In the genomic region with DNA sequence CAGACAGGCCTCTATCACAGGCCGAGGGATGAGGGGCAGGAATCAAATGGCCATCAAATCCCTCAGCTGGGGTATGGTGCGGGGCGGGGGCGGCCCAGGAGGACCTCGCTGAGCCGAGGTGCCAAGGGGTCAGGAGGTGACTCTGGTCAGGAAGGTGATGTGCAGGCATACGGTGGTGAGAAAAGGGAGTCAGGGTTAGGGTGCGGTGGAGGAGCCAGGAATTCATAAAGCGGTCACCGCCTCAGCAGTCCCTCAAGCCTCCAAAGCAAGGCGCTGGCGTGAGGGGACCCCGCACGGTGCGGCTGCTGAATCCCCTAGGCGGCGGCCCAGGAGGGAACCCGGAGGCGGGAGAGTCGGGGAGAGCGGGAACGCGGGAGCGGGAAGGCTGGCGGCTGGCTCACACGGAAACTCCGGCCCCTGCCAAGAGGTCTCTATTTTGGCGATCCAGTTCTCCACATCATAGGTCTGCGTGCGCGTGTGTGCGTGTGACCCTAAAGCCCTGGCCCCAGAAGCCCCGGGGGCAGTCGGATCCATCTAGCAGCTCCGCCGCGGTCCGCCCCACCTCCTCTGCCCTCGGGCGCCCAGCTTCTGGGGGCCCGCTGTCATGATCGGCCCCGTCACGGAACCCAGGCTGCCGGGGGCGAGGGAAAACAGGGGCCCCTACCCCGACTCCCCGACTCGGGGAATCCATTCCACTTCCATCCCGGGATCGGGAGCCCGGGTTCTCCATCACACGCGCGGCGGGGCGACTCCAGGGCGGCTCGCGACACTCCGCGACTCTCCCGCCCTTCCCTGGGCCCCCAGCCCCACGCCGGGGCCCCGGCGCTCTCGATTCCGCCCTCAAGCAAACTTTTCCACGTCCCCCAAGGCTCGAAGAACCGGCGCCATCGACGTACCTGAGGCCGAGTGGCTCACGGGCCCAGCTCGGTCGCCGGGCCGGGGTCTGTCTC, we compare ENCODE assay signal across 8 cellular contexts. TPM values are rescaled to one million over a fixed set of nuclear protein-coding genes. Genes with fewer than 3 reads are reported as not detected.
DNase-seq lines count a peak whose midpoint lies in the region; ATAC-seq and TF ChIP-seq lines count a peak whose summit lies in the region.

No MANE protein-coding gene starts in this region.

- WGBS in esophagus squamous epithelium, 2 donors: 0 to 25% methylated on average over 2 to 27 of the region's 81 CpGs
- WGBS in ovary, 3 donors: 37 to 53% (median 45%) methylated on average over 77 to 81 of the region's 81 CpGs

- 0 out of 2 replicates have a peak, but pooled peaks have one; percentile 0 for ATAC-seq in HCT116

- peak overlapping the region; percentile 77 for H3K9ac ChIP-seq in HCT116 (ENCODE audit: low read length)
- peak overlapping the region; percentile 77 for H3K9ac ChIP-seq in SK-N-MC (ENCODE audit: insufficient read length)

- no peak for TF ChIP-seq RAD21 in HCT116 (IDR thresholded peaks at IDR 0.05; ENCODE audit: low read depth)

- H3K27me3 ChIP-seq in HCT116 (ENCODE audit: insufficient read depth, low read length) (no peaks in the 10 kb centered on the region), esophagus squamous epithelium (no peaks in the 10 kb centered on the region), ovary (no peaks in the 10 kb centered on the region)

- H3K27ac ChIP-seq in HCT116 (ENCODE audit: low read depth, low read length): peak overlapping the region; percentile 90
- peak overlapping the region; percentile 67 for H3K27ac ChIP-seq in SK-N-MC
- peak overlapping the region; percentile 88 to 96 (median 94) for H3K27ac ChIP-seq in esophagus squamous epithelium
- H3K27ac ChIP-seq in ovary: peak overlapping the region; percentile 82 to 93

- H2AFZ ChIP-seq in HCT116 (ENCODE audit: low read depth, low read length, poor library complexity, severe bottlenecking): no peak overlapping the region

- CTCF ChIA-PET in HCT116 (lab: Charles Lee): no interaction called here

- BruUV-seq in HCT116 (replicated peaks; lab: Mats Ljungman, UMichigan): no TSS peak

- peak overlapping the region; percentile 89 for H3K4me2 ChIP-seq in HCT116 (ENCODE audit: low read length)

- in situ Hi-C loops in GM13977 (cut with MboI; ENCODE audit: low pct_unique_long_range_greater_than_20kb, low sequenced_read_pairs, unreplicated experiment): no loop called here

- no peaks in the 10 kb centered on the region for H4K20me1 ChIP-seq in HCT116 (ENCODE audit: insufficient read depth)

- intact Hi-C loops in HCT116 (cut with micrococcal nuclease) (loop anchor here (1.0 kb wide), 1 partner anchor 57 kb away; no protein-coding TSS in a partner anchor), esophagus squamous epithelium (cut with DNase I) (no loop called here), ovary (cut with DNase I) (loop anchor here in 1 of 4 donors (5.0 kb wide), 1 partner anchor 63 kb away; the partner anchor contains the start of gene RAB33A)

- peaks cover 46% of the 10 kb centered on the region for H3K79me2 ChIP-seq in HCT116 (ENCODE audit: insufficient read depth, low read length)

- no peak for TF ChIP-seq EP300 in ovary (IDR thresholded peaks at IDR 0.05)

- POLR2A ChIA-PET in HCT116 (lab: Charles Lee): interaction anchor here (1.0 kb wide), 1 partner anchor 21 kb away, joined by 4 read pairs; no protein-coding TSS in a partner anchor

- no peak for TF ChIP-seq CTCF in HCT116 (IDR thresholded peaks at IDR 0.05 in 2 of 3, conservative IDR thresholded peaks at IDR 0.05 in 1 of 3; ENCODE audit: borderline replicate concordance in 1 of 3, insufficient read depth in 1 of 3, low read depth in 2 of 3, low read length in 2 of 3)
- TF ChIP-seq CTCF in esophagus squamous epithelium (IDR thresholded peaks at IDR 0.05): no peak
- no peak for TF ChIP-seq CTCF in ovary (IDR thresholded peaks at IDR 0.05)
- TF ChIP-seq CTCF in GM13977 (IDR thresholded peaks at IDR 0.05; ENCODE audit: extremely low read depth, insufficient read depth, missing control alignments): no peak

- peak overlapping the region; percentile 57 to 62 for H3K4me3 ChIP-seq in HCT116 (replicated peaks in 1 of 2; ENCODE audit: low read depth in 1 of 2, low read length in 2 of 2)
- H3K4me3 ChIP-seq in SK-N-MC: peak overlapping the region; percentile 82
- H3K4me3 ChIP-seq in esophagus squamous epithelium: peak overlapping the region; percentile 63 to 77 (median 74)
- peak overlapping the region; percentile 52 for H3K4me3 ChIP-seq in ovary

- no peaks in the 10 kb centered on the region for H3K9me2 ChIP-seq in HCT116 (ENCODE audit: insufficient read depth)

- peak; percentile 61 for DNase-seq in COLO668 (lab: John Stamatoyannopoulos, UW; ENCODE audit: unreplicated experiment)
- no peak for DNase-seq in HCT116 (ENCODE audit: low read depth, low spot score)
- no peak for DNase-seq in SK-N-MC (ENCODE audit: low read depth, low spot score)
- no peak for DNase-seq in esophagus squamous epithelium (lab: John Stamatoyannopoulos, UW)
- DNase-seq in ovary: peak; percentile 43 to 70 (median 56)
- DNase-seq in iPS-NIHi7 (ENCODE audit: extremely low spot score): no peak
- no peak for DNase-seq in DMS79 treated with DMSO at 0.1 percent for 48 hours (lab: John Stamatoyannopoulos, UW)
- DNase-seq in GM13977 (ENCODE audit: low spot score): no peak

- H3K4me1 ChIP-seq in HCT116 (ENCODE audit: control insufficient read depth in 1 of 2, insufficient read depth in 2 of 2, low read length in 2 of 2): peaks cover 16 to 45% of the 10 kb centered on the region in 2 experiments
- peaks cover 9 to 75% (median 29%) of the 10 kb centered on the region in 3 donors for H3K4me1 ChIP-seq in esophagus squamous epithelium
- H3K4me1 ChIP-seq in ovary (ENCODE audit: insufficient read depth): peaks cover 2% of the 10 kb centered on the region

- H3K9me3 ChIP-seq in HCT116 (ENCODE audit: control insufficient read depth in 1 of 2, insufficient read depth in 1 of 2, low read depth in 1 of 2, low read length in 2 of 2): no peaks in the 10 kb centered on the region
- H3K9me3 ChIP-seq in SK-N-MC (ENCODE audit: low read depth, low read length): no peaks in the 10 kb centered on the region
- H3K9me3 ChIP-seq in esophagus squamous epithelium: no peaks in the 10 kb centered on the region
- H3K9me3 ChIP-seq in ovary: no peaks in the 10 kb centered on the region

- H3K36me3 ChIP-seq in HCT116 (ENCODE audit: control insufficient read depth in 1 of 2, insufficient read depth in 2 of 2, low read length in 2 of 2): no peaks in the 10 kb centered on the region
- no peaks in the 10 kb centered on the region for H3K36me3 ChIP-seq in SK-N-MC (ENCODE audit: insufficient read depth, low read length)
- no peaks in the 10 kb centered on the region for H3K36me3 ChIP-seq in esophagus squamous epithelium
- H3K36me3 ChIP-seq in ovary: no peaks in the 10 kb centered on the region

- RAD21 ChIA-PET in HCT116 (lab: Charles Lee; ENCODE audit: low non-redundant PET in 1 of 2, low total read pairs in 2 of 2, uncharacterized antibody in 2 of 2, unreplicated experiment in 2 of 2): no interaction called here

- TF ChIP-seq POLR2A in HCT116 (IDR thresholded peaks at IDR 0.05; ENCODE audit: borderline replicate concordance, extremely low read depth, insufficient read depth, insufficient read length) (no peak), esophagus squamous epithelium (IDR thresholded peaks at IDR 0.05) (peak in 1 of 4 donors; percentile 26), ovary (IDR thresholded peaks at IDR 0.05) (no peak)

TF ChIP-seq in HCT116, 20 proteins besides CTCF, POLR2A, EP300 and RAD21:
- TF ChIP-seq ZFX (IDR thresholded peaks at IDR 0.05): peak; percentile 42; the same call in 1 of the 2 replicates
- TF ChIP-seq EZH2 (IDR thresholded peaks at IDR 0.05): no peak
TF ChIP-seq in HCT116: peak in this region for 1.

RNA-seq across cellular contexts. Expression of gene ELF4, which starts 0.6 kb away (rescaled TPM):
- 19.2 TPM for total RNA-seq in HCT116 (2021; ENCODE audit: unreplicated experiment)
- polyA plus RNA-seq in HCT116 (2012): 20.3 and 21.2 TPM in 2 replicates
- 10 to 100 TPM in 3 of 4 donors, 1 to 10 TPM in 1; 9.2 to 14.1 (median 12.5) TPM for total RNA-seq in esophagus squamous epithelium
- 10 to 100 TPM in 6 of 7 donors, 1 to 10 TPM in 1; 9.3 to 24.2 (median 20.2) TPM for total RNA-seq in ovary
- polyA plus RNA-seq in ovary: 10 to 100 TPM; 13.0 to 25.6 TPM

RNA-seq across cellular contexts. Expression of gene AIFM1, which starts 55.9 kb away (rescaled TPM):
- total RNA-seq in HCT116 (2021; ENCODE audit: unreplicated experiment) (50.0 TPM), esophagus squamous epithelium (10 to 100 TPM; 10.9 to 23.1 (median 17.0) TPM), ovary (10 to 100 TPM in 6 of 7 donors, 1 to 10 TPM in 1; 5.2 to 25.6 (median 20.5) TPM)
- polyA plus RNA-seq in HCT116 (2012): 21.9 and 27.3 TPM in 2 replicates
- polyA plus RNA-seq in ovary: 10 to 100 TPM; 11.7 to 51.4 TPM

Comparison
In these comparisons a context has a peak if more than half of its experiments do, and no peak if none do; other contexts are left out.
1. DNase-seq: peak in COLO668 (single experiment) and ovary (5 of 5); none in HCT116 (single experiment), SK-N-MC (single experiment), esophagus squamous epithelium (single experiment), iPS-NIHi7 (single experiment), DMS79 treated with DMSO at 0.1 percent for 48 hours (single experiment) and GM13977 (single experiment).
2. Peak in every context shown above with its lines, with median percentiles within 50 percentile points of each other: H3K27ac ChIP-seq and H3K4me3 ChIP-seq.